Comparison of ENCODE assay signal across 18 cellular contexts in genomic region chr1:204621391-204621790, GRCh38.
"Had no signal": no experiment of that assay in that cellular context is flagged by ENCODE, and none has a peak within 500 bp of the region (broad histone marks: within the 10 kb centered on the region; RNA-seq: fewer than 3 reads in every experiment).

No MANE protein-coding gene starts in this region.

- DNase-seq: activated CD4-positive, alpha-beta T cell treated with anti-CD3 and anti-CD28 coated beads, Interleukin-2, amount 50 U/mL, for 4 hours; activated CD4-positive, CD25-positive, alpha-beta regulatory T cell treated with anti-CD3 and anti-CD28 coated beads, Interleukin-2, amount 50 U/mL, for 72 hours; activated naive CD4-positive, alpha-beta T cell treated with Interleukin-2 at 50 U/mL for 16 hours; activated T-cell treated with anti-CD3 and anti-CD28 coated beads for 4 hours; dorsolateral prefrontal cortex; endodermal cell; foreskin keratinocyte; glutamatergic neuron; hypothalamus; kidney glomerular epithelial cell; occipital lobe; psoas muscle; spleen; stimulated activated naive CD8-positive, alpha-beta T cell treated with anti-CD3 and anti-CD28 coated beads, Interleukin-15, amount 100 ng/mL, for 72 hours; upper lobe of left lung had no signal

- H3K4me3 ChIP-seq: ascending aorta, dorsolateral prefrontal cortex, psoas muscle, spleen, upper lobe of left lung had no signal

- ATAC-seq: activated T-helper 17 cell treated with anti-CD3 and anti-CD28 coated beads, Interleukin-2, amount 50 U/mL, for 72 hours; foreskin keratinocyte; psoas muscle; sciatic nerve; stimulated activated naive CD8-positive, alpha-beta T cell treated with anti-CD3 and anti-CD28 coated beads, Interleukin-15, amount 100 ng/mL, for 72 hours had no signal
